9 cellular contexts compared by ENCODE assay signal in genomic region chr5:93874080-93874479, GRCh38.
A peak's percentile ranks its signal among the peaks of the same experiment; 100 is the strongest.
DNase-seq lines count a peak whose midpoint lies in the region; ATAC-seq and TF ChIP-seq lines count a peak whose summit lies in the region.
"Had no signal": no experiment of that assay in that cellular context is flagged by ENCODE, and none has a peak within 500 bp of the region (broad histone marks: within the 10 kb centered on the region; RNA-seq: fewer than 3 reads in every experiment).

No MANE protein-coding gene starts in this region.

- no peaks in the 10 kb centered on the region for H3K36me3 ChIP-seq in RWPE2 (ENCODE audit: low read depth)
- no peaks in the 10 kb centered on the region for H3K36me3 ChIP-seq in neural progenitor cell
- H3K36me3 ChIP-seq in body of pancreas (replicated peaks in 1 of 2; ENCODE audit: insufficient read depth in 1 of 2, low read depth in 2 of 2): no peaks in the 10 kb centered on the region
- H3K36me3 ChIP-seq: neutrophil had no signal

- no peaks in the 10 kb centered on the region for H3K9me3 ChIP-seq in RWPE2 (ENCODE audit: severe bottlenecking)
- H3K9me3 ChIP-seq in neural progenitor cell (ENCODE audit: low read depth): no peaks in the 10 kb centered on the region
- no peaks in the 10 kb centered on the region for H3K9me3 ChIP-seq in body of pancreas
- H3K9me3 ChIP-seq: neutrophil had no signal

- peaks cover 1% of the 10 kb centered on the region for H3K36me3 Mint-ChIP-seq in neural progenitor cell

- H3K4me2 ChIP-seq in neural progenitor cell: no peak overlapping the region

- ATAC-seq in GM19324 (IDR thresholded peaks at IDR 0.05; ENCODE audit: low FRiP score, unreplicated experiment) (peak; percentile 54), HG02763 (IDR thresholded peaks at IDR 0.05; ENCODE audit: unreplicated experiment) (peak; percentile 80), RWPE2 (ENCODE audit: low read depth) (peak; percentile 64; the same call in 2 of the 3 replicates), body of pancreas (no peak)

- peak overlapping the region; percentile 55 for H3K27ac Mint-ChIP-seq in neural progenitor cell

- H3K79me2 ChIP-seq in neural progenitor cell (ENCODE audit: low read depth): no peaks in the 10 kb centered on the region

- H3K4me1 Mint-ChIP-seq in neural progenitor cell: peaks cover 13% of the 10 kb centered on the region

- intact Hi-C loops in body of pancreas (cut with DNase I): no loop called here

- 85 to 89% methylated on average over 1 of the region's 1 CpG for WGBS in body of pancreas, 2 donors

- TF ChIP-seq POLR2A in body of pancreas (IDR thresholded peaks at IDR 0.05): no peak

- TF ChIP-seq CTCF in RWPE2 (IDR thresholded peaks at IDR 0.05; ENCODE audit: poor library complexity, severe bottlenecking) (no peak), neural progenitor cell (IDR thresholded peaks at IDR 0.05) (no peak), body of pancreas (IDR thresholded peaks at IDR 0.05) (no peak)

- H2AFZ ChIP-seq in neural progenitor cell (replicated peaks): no peak overlapping the region

- H3K4me3 ChIP-seq in RWPE2 (ENCODE audit: severe bottlenecking): no peak overlapping the region
- no peak overlapping the region for H3K4me3 ChIP-seq in neural progenitor cell
- no peak overlapping the region for H3K4me3 ChIP-seq in body of pancreas

- H3K27ac ChIP-seq in RWPE2 (ENCODE audit: poor library complexity, severe bottlenecking): no peak overlapping the region
- H3K27ac ChIP-seq in neural progenitor cell: no peak overlapping the region
- H3K27ac ChIP-seq in body of pancreas: no peak overlapping the region
- H3K27ac ChIP-seq: neutrophil had no signal

- no peak overlapping the region for H3K9ac ChIP-seq in neural progenitor cell

- H4K20me1 ChIP-seq in neural progenitor cell (ENCODE audit: low read depth): no peaks in the 10 kb centered on the region

- no peaks in the 10 kb centered on the region for H3K9me3 Mint-ChIP-seq in neural progenitor cell

- H3K27me3 ChIP-seq in RWPE2 (ENCODE audit: insufficient read depth, poor library complexity, severe bottlenecking) (no peaks in the 10 kb centered on the region), neural progenitor cell (no peaks in the 10 kb centered on the region), body of pancreas (no peaks in the 10 kb centered on the region)
- H3K27me3 ChIP-seq: neutrophil had no signal

- no peak overlapping the region for H3K4me3 Mint-ChIP-seq in neural progenitor cell

- DNase-seq in RWPE2 (ENCODE audit: low spot score) (no peak), neural progenitor cell (ENCODE audit: low spot score) (no peak), NCI-H1105 (lab: John Stamatoyannopoulos, UW) (no peak), body of pancreas (no peak), NCI-H774 (lab: John Stamatoyannopoulos, UW) (no peak)
- DNase-seq: activated CD4-positive, alpha-beta T cell treated with anti-CD3 and anti-CD28 coated beads, Interleukin-2, amount 50 U/mL, for 1 hour had no signal

- no peaks in the 10 kb centered on the region for H3F3A ChIP-seq in neural progenitor cell (ENCODE audit: low read depth)

- H3K4me1 ChIP-seq in RWPE2 (ENCODE audit: insufficient read depth, poor library complexity, severe bottlenecking) (no peaks in the 10 kb centered on the region), neural progenitor cell (no peaks in the 10 kb centered on the region), body of pancreas (no peaks in the 10 kb centered on the region)

- peaks cover 1% of the 10 kb centered on the region for H3K27me3 Mint-ChIP-seq in neural progenitor cell (ENCODE audit: insufficient read depth, low read depth)
